In genomic region chr2:288002-288742, GRCh38 we compare ENCODE assay signal across 9 cellular contexts. TPM values are rescaled to one million over a fixed set of nuclear protein-coding genes. Genes with fewer than 3 reads are reported as not detected.
A peak's percentile ranks its signal among the peaks of the same experiment; 100 is the strongest.
DNase-seq lines count a peak whose midpoint lies in the region; ATAC-seq and TF ChIP-seq lines count a peak whose summit lies in the region.
"Had no signal": no experiment of that assay in that cellular context is flagged by ENCODE, and none has a peak within 500 bp of the region (broad histone marks: within the 10 kb centered on the region; RNA-seq: fewer than 3 reads in every experiment).

TSS of gene ALKAL2 (minus strand) at chr2:288091. CDS start at chr2:287835, 256 bp downstream.

- H3K4me1 ChIP-seq in stomach = peaks cover 31 to 54% (median 40%) of the 10 kb centered on the region in 4 donors

- H3K27ac ChIP-seq in adipose tissue (ENCODE audit: low read depth, low read length) (no peak within 1 kb of the TSS), stomach (peak within 1 kb of the TSS; percentile 14 to 73 (median 69))

- TF ChIP-seq CTCF in stomach (IDR thresholded peaks at IDR 0.05) = no peak

- intact Hi-C loops in stomach (cut with DNase I; ENCODE audit: low total_unique reads) = no loop called here

- no peak for TF ChIP-seq POLR2A in stomach (IDR thresholded peaks at IDR 0.05)

- H3K4me3 ChIP-seq in stomach = peak within 1 kb of the TSS; percentile 50 to 66 (median 56)

- no peak for ATAC-seq in GM18502 (IDR thresholded peaks at IDR 0.05; ENCODE audit: poor library complexity, unreplicated experiment)

- peaks cover 0 to 2% (median 0%) of the 10 kb centered on the region in 4 donors for H3K36me3 ChIP-seq in stomach

- WGBS in adipose tissue, 3 donors = 1% methylated on average over 81 to 115 of the region's 115 CpGs
- WGBS in stomach, 5 donors = 0 to 3% (median 1%) methylated on average over 33 to 115 of the region's 115 CpGs

- H3K27me3 ChIP-seq in stomach = peaks cover 9 to 52% (median 32%) of the 10 kb centered on the region in 3 donors

- DNase-seq in NCI-H748 (lab: John Stamatoyannopoulos, UW; ENCODE audit: unreplicated experiment) (peak; percentile 62), NCI-H748 treated with DMSO at 0.1 percent for 48 hours (lab: John Stamatoyannopoulos, UW) (no peak), islet precursor cell (peak; percentile 51), stomach (peak; percentile 39), OCI-M2 (lab: John Stamatoyannopoulos, UW; ENCODE audit: unreplicated experiment) (no peak), UCSD-AML1 (lab: John Stamatoyannopoulos, UW; ENCODE audit: unreplicated experiment) (no peak)

- TF ChIP-seq EP300 in stomach (IDR thresholded peaks at IDR 0.05) = no peak

- no peaks in the 10 kb centered on the region for H3K9me3 ChIP-seq in stomach

RNA-seq across cellular contexts. Expression of gene ALKAL2, which starts in this region (rescaled TPM):
- polyA plus RNA-seq in adipose tissue (10 to 100 TPM; 11.0 to 28.8 (median 16.4) TPM), stomach (10 to 100 TPM in 1 of 3 donors, 1 to 10 TPM in 2; 6.8 to 12.6 (median 9.9) TPM)
- 10 to 100 TPM in 3 of 5 donors, 1 to 10 TPM in 1, under 1 TPM in 1; 0.45 to 29.8 (median 11.2) TPM for total RNA-seq in stomach
- total RNA-seq: mononuclear cell had no signal

Comparison
In these comparisons a context has a peak if more than half of its experiments do, and no peak if none do; other contexts are left out.
1. DNase-seq: peak in NCI-H748 (single experiment), islet precursor cell (single experiment) and stomach (single experiment); none in NCI-H748 treated with DMSO at 0.1 percent for 48 hours (single experiment), OCI-M2 (single experiment) and UCSD-AML1 (single experiment).